ENCODE assay signal across 15 cellular contexts in the genomic region with DNA sequence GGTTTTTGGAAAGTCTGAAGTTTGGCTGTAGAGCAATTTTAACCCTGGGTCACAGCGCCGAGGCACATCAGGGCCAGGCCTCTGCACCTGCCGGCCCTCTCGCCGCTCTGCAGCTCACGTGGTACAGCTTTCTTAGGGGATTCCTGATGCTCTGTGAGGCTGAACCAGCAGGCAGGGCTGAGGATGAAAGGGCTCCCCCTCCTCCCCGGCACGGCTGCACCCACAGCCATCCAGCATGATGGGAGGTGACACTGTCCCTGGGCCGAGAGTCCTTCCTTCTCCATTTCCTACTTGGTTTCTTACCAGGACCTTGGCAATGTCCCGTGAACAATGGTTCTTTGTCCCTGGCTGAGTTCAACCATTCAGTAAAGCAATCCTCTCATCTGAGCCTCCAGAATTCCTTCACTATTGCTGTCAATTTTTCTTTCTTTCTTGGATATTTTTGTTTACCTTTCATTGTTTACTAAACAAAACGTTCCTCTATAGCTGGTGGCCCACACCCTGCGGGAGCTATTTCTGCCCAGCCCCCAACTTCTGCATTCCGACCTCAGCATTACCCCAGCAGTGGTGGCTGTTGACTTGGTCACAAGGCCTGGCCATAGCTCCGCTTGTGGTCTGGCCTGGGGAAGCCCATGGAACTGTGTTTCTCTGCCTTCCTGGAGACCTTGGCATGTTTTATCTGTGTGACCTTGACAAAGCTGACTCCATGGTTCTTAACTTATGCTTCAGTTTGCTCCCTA.
DNase-seq lines count a peak whose midpoint lies in the region; ATAC-seq, FAIRE-seq and TF ChIP-seq lines count a peak whose summit lies in the region.
"Had no signal": no experiment of that assay in that cellular context is flagged by ENCODE, and none has a peak within 500 bp of the region (broad histone marks: within the 10 kb centered on the region; RNA-seq: fewer than 3 reads in every experiment).

No MANE protein-coding gene starts in this region.

- peaks cover 0 to 27% (median 0%) of the 10 kb centered on the region in 7 donors for H3K27me3 ChIP-seq in spleen (replicated peaks in 1 of 7)

- no peak for FAIRE-seq in D721Med (lab: Jason Lieb, UNC)
- FAIRE-seq: endometrium, H54 had no signal

- no peak for ATAC-seq in GM18867 (IDR thresholded peaks at IDR 0.05; ENCODE audit: unreplicated experiment)

- DNase-seq in NOMO-1 treated with DMSO at 0.1 percent for 48 hours (lab: John Stamatoyannopoulos, UW; ENCODE audit: unreplicated experiment) (peak; percentile 18), NOMO-1 treated with dmso at 0.1 percent for 144 hours (lab: John Stamatoyannopoulos, UW; ENCODE audit: unreplicated experiment) (no peak), RPMI8226 (peak; percentile 53), left kidney (ENCODE audit: low read depth, low spot score) (peak; percentile 89), spleen (peak; percentile 78), D721Med (ENCODE audit: insufficient read length, low spot score) (no peak), SK-N-DZ (ENCODE audit: low spot score) (no peak)
- DNase-seq: 8988T; CD8-positive, alpha-beta memory T cell; islet precursor cell; NCI-H2029; sigmoid colon had no signal

- WGBS in spleen, 5 donors, result 57 to 67% (median 65%) methylated on average over 10 to 14 of the region's 14 CpGs

- H3K9me3 ChIP-seq in spleen, result no peaks in the 10 kb centered on the region
- H3K9me3 ChIP-seq: sigmoid colon had no signal

- TF ChIP-seq CTCF in spleen (IDR thresholded peaks at IDR 0.05 in 8 of 11, conservative IDR thresholded peaks at IDR 0.05 in 3 of 11), result no peak
- TF ChIP-seq CTCF in D721Med (IDR thresholded peaks at IDR 0.05; ENCODE audit: insufficient read depth, missing control alignments), result no peak

- H3K36me3 ChIP-seq in spleen, result no peaks in the 10 kb centered on the region
- H3K36me3 ChIP-seq: sigmoid colon had no signal

- H3K4me1 ChIP-seq in spleen, result peaks cover 0 to 56% (median 35%) of the 10 kb centered on the region in 6 donors

- intact Hi-C loops in spleen (cut with DNase I; ENCODE audit: low total_unique reads), result no loop called here

- no peak overlapping the region for H3K4me3 ChIP-seq in spleen
- H3K4me3 ChIP-seq: sigmoid colon had no signal

- peak overlapping the region in 2 of 8 donors; percentile 36 to 76 for H3K27ac ChIP-seq in spleen
- H3K27ac ChIP-seq: sigmoid colon had no signal

- no peak for TF ChIP-seq POLR2A in spleen (IDR thresholded peaks at IDR 0.05)

Comparison
In these comparisons a context has a peak if more than half of its experiments do, and no peak if none do; other contexts are left out.
1. DNase-seq: peak in NOMO-1 treated with DMSO at 0.1 percent for 48 hours (single experiment), RPMI8226 (single experiment), left kidney (single experiment) and spleen (single experiment); none in NOMO-1 treated with dmso at 0.1 percent for 144 hours (single experiment), D721Med (single experiment) and SK-N-DZ (single experiment).